21 cellular contexts compared by ENCODE assay signal in the genomic region with DNA sequence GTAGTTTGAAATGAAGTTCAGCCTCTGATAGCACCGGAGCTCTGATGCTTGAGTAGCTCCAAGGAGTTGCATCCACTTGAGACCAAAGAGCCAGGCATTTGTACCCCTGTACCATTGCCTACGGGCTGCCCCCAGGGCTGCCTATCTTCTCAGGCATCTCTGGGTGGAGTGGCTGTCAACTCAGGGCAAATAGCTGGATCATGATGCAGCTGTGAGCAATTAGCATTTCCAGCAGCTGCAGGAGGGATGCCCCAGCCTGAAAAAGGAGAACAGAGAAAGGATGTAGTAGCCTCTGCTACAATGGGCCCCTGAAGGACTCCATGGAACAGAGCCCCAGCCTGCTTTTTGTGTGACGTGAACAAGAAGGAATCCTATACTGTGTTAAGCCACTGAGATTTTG.
DNase-seq lines count a peak whose midpoint lies in the region; ATAC-seq, FAIRE-seq and TF ChIP-seq lines count a peak whose summit lies in the region.
"Had no signal": no experiment of that assay in that cellular context is flagged by ENCODE, and none has a peak within 500 bp of the region (broad histone marks: within the 10 kb centered on the region; RNA-seq: fewer than 3 reads in every experiment).

No MANE protein-coding gene starts in this region.

- no peak overlapping the region for H3K27ac ChIP-seq in mesendoderm (ENCODE audit: low read depth, low read length)
- H3K27ac ChIP-seq: HL-60 had no signal

- no peak overlapping the region for H3K23ac ChIP-seq in mesendoderm (ENCODE audit: low read length)

- H4K8ac ChIP-seq in mesendoderm (ENCODE audit: low read depth, low read length), result no peak overlapping the region

- no peaks in the 10 kb centered on the region for H3K4me1 ChIP-seq in mesendoderm (ENCODE audit: control insufficient read depth, low read depth, low read length)

- H3K4ac ChIP-seq in mesendoderm (ENCODE audit: low read depth, low read length), result no peak overlapping the region

- no peak overlapping the region for H3K56ac ChIP-seq in mesendoderm (ENCODE audit: low read length)

- no CpG with 5 or more reads among the region's 3 CpGs for WGBS in mesendoderm (ENCODE audit: extremely low coverage, insufficient coverage, low lambda C conversion rate)

- H3K79me2 ChIP-seq in mesendoderm (ENCODE audit: control insufficient read depth, insufficient read depth, low read length), result no peaks in the 10 kb centered on the region

- no peak overlapping the region for H2BK120ac ChIP-seq in mesendoderm (ENCODE audit: low read depth, low read length)

- ATAC-seq in T-helper 17 cell (no peak), HG03460 (IDR thresholded peaks at IDR 0.05; ENCODE audit: unreplicated experiment) (no peak)
- ATAC-seq: PC-3 had no signal

- no peaks in the 10 kb centered on the region for H3K27me3 ChIP-seq in mesendoderm (ENCODE audit: insufficient read depth, low read length, poor library complexity)

- no peak overlapping the region for H2AK5ac ChIP-seq in mesendoderm (ENCODE audit: low read length)

- no peak overlapping the region for H3K9ac ChIP-seq in mesendoderm (ENCODE audit: low read length)

- peaks cover under 1% of the 10 kb centered on the region for H3K36me3 Mint-ChIP-seq in T-helper 17 cell (ENCODE audit: low read depth)
- H3K36me3 Mint-ChIP-seq: CD14-positive monocyte, IgD-negative memory B cell had no signal

- H3K27me3 Mint-ChIP-seq in T-helper 17 cell, result no peaks in the 10 kb centered on the region

- no peak overlapping the region for H2BK5ac ChIP-seq in mesendoderm (ENCODE audit: low read length)

- H3K27ac Mint-ChIP-seq in T-helper 17 cell, result no peak overlapping the region
- H3K27ac Mint-ChIP-seq: CD14-positive monocyte, H9, IgD-negative memory B cell had no signal

- no peaks in the 10 kb centered on the region for H3K9me3 ChIP-seq in T-helper 17 cell (ENCODE audit: control insufficient read depth, low read length, poor library complexity, severe bottlenecking)

- no peak overlapping the region for H3K4me2 ChIP-seq in mesendoderm (ENCODE audit: low read length)

- no peak overlapping the region for H2BK15ac ChIP-seq in mesendoderm (replicated peaks; ENCODE audit: low read depth)

- H4K5ac ChIP-seq in mesendoderm (ENCODE audit: low read length), result no peak overlapping the region

- no peak overlapping the region for H3K4me3 ChIP-seq in mesendoderm (ENCODE audit: low read length)

- H3K18ac ChIP-seq in mesendoderm (ENCODE audit: low read length), result no peak overlapping the region

- no peak for TF ChIP-seq POLR2A in GM12891 (IDR thresholded peaks at IDR 0.05; ENCODE audit: low read depth, low read length)

- peak; percentile 10 for DNase-seq in AG20443 (ENCODE audit: low spot score)
- no peak for DNase-seq in GM12891 (ENCODE audit: insufficient read length, low spot score)
- peak; percentile 22 for DNase-seq in RPMI7951 (ENCODE audit: low read depth)
- DNase-seq in mesendoderm, result peak; percentile 63
- no peak for DNase-seq in T-helper 17 cell
- no peak for DNase-seq in hypothalamus (lab: John Stamatoyannopoulos, UW)
- no peak for DNase-seq in GM19238 (ENCODE audit: insufficient read length, low spot score)
- DNase-seq: COR-L47, DMS153, H9, Kasumi-1, MM.1S, NCI-H2029 treated with DMSO at 0.1 percent for 48 hours, NCI-H2227 treated with DMSO at 0.1 percent for 48 hours, NCI-H524 treated with DMSO at 0.1 percent for 48 hours, PC-3 had no signal

- no peaks in the 10 kb centered on the region for H3K79me1 ChIP-seq in mesendoderm (ENCODE audit: low read length)

- no peaks in the 10 kb centered on the region for H3K4me1 Mint-ChIP-seq in T-helper 17 cell
- H3K4me1 Mint-ChIP-seq: CD14-positive monocyte, IgD-negative memory B cell had no signal

- H3K36me3 ChIP-seq in mesendoderm (ENCODE audit: control insufficient read depth, insufficient read depth, low read length), result no peaks in the 10 kb centered on the region

- no peak for FAIRE-seq in GM12891 (lab: Jason Lieb, UNC)
- FAIRE-seq: HTR-8/SVneo had no signal

- H3K4me3 Mint-ChIP-seq in T-helper 17 cell, result no peak overlapping the region
- H3K4me3 Mint-ChIP-seq: CD14-positive monocyte, H9, IgD-negative memory B cell had no signal

TF ChIP-seq in GM12891, 5 proteins besides CTCF, POLR2A, EP300 and RAD21:
- TF ChIP-seq PAX5 (IDR thresholded peaks at IDR 0.05; ENCODE audit: insufficient read depth, low read length, severe bottlenecking), result no peak
- TF ChIP-seq SPI1 (IDR thresholded peaks at IDR 0.05; ENCODE audit: low read depth, low read length), result peak; percentile 21; the same call in 1 of the 2 replicates
- TF ChIP-seq TAF1 (IDR thresholded peaks at IDR 0.05; ENCODE audit: low read depth, low read length), result no peak
- TF ChIP-seq POLR2AphosphoS5 (IDR thresholded peaks at IDR 0.05; ENCODE audit: low read depth, low read length), result no peak
- TF ChIP-seq POU2F2 (IDR thresholded peaks at IDR 0.05; ENCODE audit: low read depth, low read length), result no peak
TF ChIP-seq in GM12891: peak in this region for 1.

Comparison
In these comparisons a context has a peak if more than half of its experiments do, and no peak if none do; other contexts are left out.
1. DNase-seq: peak in AG20443 (single experiment), RPMI7951 (single experiment) and mesendoderm (single experiment); none in GM12891 (single experiment), T-helper 17 cell (0 of 3), hypothalamus (0 of 51) and GM19238 (single experiment).